22 cellular contexts compared by ENCODE assay signal in the genomic region with DNA sequence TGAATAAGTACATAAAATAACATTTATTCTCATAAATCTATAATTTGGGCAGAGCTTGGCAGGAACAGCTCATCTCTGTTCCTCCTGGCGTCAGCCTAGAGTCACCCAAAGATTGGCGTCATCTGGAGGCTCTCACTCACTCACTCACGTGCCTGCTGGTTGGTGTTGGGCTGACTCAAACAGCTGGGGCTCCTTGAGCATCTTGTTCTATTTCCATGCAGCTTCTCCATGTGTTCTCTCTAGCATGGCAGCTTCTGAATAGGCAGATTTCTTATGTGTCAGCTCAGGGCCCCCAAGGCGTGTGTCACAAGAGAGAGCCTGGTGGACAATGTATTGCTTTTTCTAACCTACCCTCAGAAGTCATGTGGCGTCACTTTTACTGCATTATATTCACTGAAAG.
"Had no signal": no experiment of that assay in that cellular context is flagged by ENCODE, and none has a peak within 500 bp of the region (broad histone marks: within the 10 kb centered on the region; RNA-seq: fewer than 3 reads in every experiment).

No MANE protein-coding gene starts in this region.

- H3K9me3 Mint-ChIP-seq: activated CD4-positive, alpha-beta T cell treated with anti-CD3 and anti-CD28 coated beads, Interleukin-2, amount 10 ng/mL, durations not matched to agents 7 days and 5 days; activated naive CD8-positive, alpha-beta T cell treated with anti-CD3 and anti-CD28 coated beads, Interleukin-2, amount 50 U/mL, for 24 hours; activated T-helper 1 cell treated with anti-CD3 and anti-CD28 coated beads, Interleukin-12 subunit alpha, Interleukin-12 subunit beta, Interleukin-2, Interleukin-4 antibody, amounts not matched to agents 30 ng/mL and 10 ng/mL and 1 ng/mL, durations not matched to agents 14 hours and 24 hours and 36 hours had no signal

- H3K4me1 Mint-ChIP-seq: activated CD4-positive, alpha-beta T cell treated with anti-CD3 and anti-CD28 coated beads, Interleukin-2, amount 10 ng/mL, durations not matched to agents 7 days and 5 days; activated naive CD8-positive, alpha-beta T cell treated with anti-CD3 and anti-CD28 coated beads, Interleukin-2, amount 50 U/mL, for 24 hours; immature natural killer cell; naive thymus-derived CD4-positive, alpha-beta T cell; neural crest cell; T-helper 17 cell had no signal

- H3K9me3 ChIP-seq: thoracic aorta, upper lobe of left lung had no signal

- H3K36me3 ChIP-seq: thoracic aorta, upper lobe of left lung had no signal

- H3K4me3 Mint-ChIP-seq: activated CD4-positive, alpha-beta T cell treated with anti-CD3 and anti-CD28 coated beads, Interleukin-2, amount 10 ng/mL, durations not matched to agents 7 days and 5 days; activated CD8-positive, alpha-beta T cell treated with anti-CD3 and anti-CD28 coated beads, Interleukin-2, amount 10 ng/mL, durations not matched to agents 7 days and 5 days; activated naive CD8-positive, alpha-beta T cell treated with anti-CD3 and anti-CD28 coated beads, Interleukin-2, amount 50 U/mL, for 24 hours; activated T-helper 1 cell treated with anti-CD3 and anti-CD28 coated beads, Interleukin-12 subunit alpha, Interleukin-12 subunit beta, Interleukin-2, Interleukin-4 antibody, amounts not matched to agents 30 ng/mL and 10 ng/mL and 1 ng/mL, durations not matched to agents 14 hours and 24 hours and 36 hours; immature natural killer cell; naive thymus-derived CD4-positive, alpha-beta T cell; neural crest cell; T-helper 17 cell had no signal

- ATAC-seq: activated CD8-positive, alpha-beta T cell treated with anti-CD3 and anti-CD28 coated beads, Interleukin-2, amount 10 ng/mL, durations not matched to agents 7 days and 5 days; left lobe of liver; naive thymus-derived CD4-positive, alpha-beta T cell; sciatic nerve; T-helper 17 cell had no signal

- H3K4me1 ChIP-seq: upper lobe of left lung had no signal

- H3K27ac Mint-ChIP-seq: activated CD4-positive, alpha-beta T cell treated with anti-CD3 and anti-CD28 coated beads, Interleukin-2, amount 10 ng/mL, durations not matched to agents 7 days and 5 days; activated CD8-positive, alpha-beta T cell treated with anti-CD3 and anti-CD28 coated beads, Interleukin-2, amount 10 ng/mL, durations not matched to agents 7 days and 5 days; activated naive CD8-positive, alpha-beta T cell treated with anti-CD3 and anti-CD28 coated beads, Interleukin-2, amount 50 U/mL, for 24 hours; activated T-helper 1 cell treated with anti-CD3 and anti-CD28 coated beads, Interleukin-12 subunit alpha, Interleukin-12 subunit beta, Interleukin-2, Interleukin-4 antibody, amounts not matched to agents 30 ng/mL and 10 ng/mL and 1 ng/mL, durations not matched to agents 14 hours and 24 hours and 36 hours; immature natural killer cell; naive thymus-derived CD4-positive, alpha-beta T cell; T-helper 17 cell had no signal

- H3K27ac ChIP-seq: hepatocyte, thoracic aorta, upper lobe of left lung had no signal

- H3K4me3 ChIP-seq: hepatocyte, lung, smooth muscle cell, thoracic aorta, upper lobe of left lung had no signal

- DNase-seq: activated CD4-positive, alpha-beta T cell treated with anti-CD3 and anti-CD28 coated beads, Interleukin-2, amount 10 ng/mL, durations not matched to agents 7 days and 5 days; activated CD8-positive, alpha-beta T cell treated with anti-CD3 and anti-CD28 coated beads, Interleukin-2, amount 10 ng/mL, durations not matched to agents 7 days and 5 days; activated gamma-delta T cell; activated naive CD4-positive, alpha-beta T cell treated with anti-CD3 and anti-CD28 coated beads, Interleukin-2, amount 50 U/mL, for 16 hours; activated naive CD8-positive, alpha-beta T cell treated with anti-CD3 and anti-CD28 coated beads, Interleukin-2, amount 50 U/mL, for 24 hours; cortex of kidney; immature natural killer cell; naive thymus-derived CD4-positive, alpha-beta T cell; occipital lobe; stimulated activated CD4-positive, alpha-beta T cell treated with anti-CD3 and anti-CD28 coated beads, Interleukin-15, amount 100 ng/mL, for 24 hours; stimulated activated CD4-positive, alpha-beta T cell treated with anti-CD3 and anti-CD28 coated beads, Interleukin-4, amount 100 ng/mL, for 1 hour; stimulated activated naive CD4-positive, alpha-beta T cell; T-helper 17 cell; upper lobe of left lung had no signal

- H3K27me3 ChIP-seq: hepatocyte, upper lobe of left lung had no signal

- H3K36me3 Mint-ChIP-seq: immature natural killer cell; naive thymus-derived CD4-positive, alpha-beta T cell had no signal
